ENCODE assay signal across 22 cellular contexts in the genomic region with DNA sequence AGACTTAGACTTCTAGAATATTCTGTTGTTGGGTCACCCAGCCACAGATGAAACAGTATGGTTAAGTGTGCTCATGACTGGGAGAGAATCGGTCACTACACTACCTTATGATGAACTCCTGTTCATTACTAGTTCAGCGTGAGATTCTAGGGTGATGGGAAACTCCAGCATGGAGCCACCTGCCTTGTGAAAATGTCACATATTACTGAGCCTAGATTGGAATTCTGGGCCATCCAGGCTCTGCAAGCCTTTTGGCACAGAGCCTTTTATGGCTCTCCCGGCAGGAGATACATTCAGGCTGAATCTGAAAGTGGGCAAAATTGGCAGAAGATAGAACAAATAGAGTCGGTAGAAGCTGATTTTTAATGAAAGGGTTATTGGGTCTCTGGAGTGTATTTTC. TPM values are rescaled to one million over a fixed set of nuclear protein-coding genes. Genes with fewer than 3 reads are reported as not detected.
"Had no signal": no experiment of that assay in that cellular context is flagged by ENCODE, and none has a peak within 500 bp of the region (broad histone marks: within the 10 kb centered on the region; RNA-seq: fewer than 3 reads in every experiment).

No MANE protein-coding gene starts in this region.

- H3K4me3 ChIP-seq: MG63, SJSA1, SK-N-MC had no signal

- H3K36me3 ChIP-seq: MG63, SJSA1 had no signal

- DNase-seq: IMR-90, Karpas-422, KG1, MG63, NCI-H1092, NCI-H1105 treated with DMSO at 0.1 percent for 48 hours, NCI-H1417 treated with DMSO at 0.1 percent for 48 hours, NCI-H187, NCI-H2029, NCI-H2081 treated with DMSO at 0.1 percent for 48 hours, NCI-H2171 treated with DMSO at 0.1 percent for 48 hours, NCI-H345, NCI-H446 treated with DMSO at 0.1 percent for 48 hours, NCI-H510A treated with DMSO at 0.1 percent for 48 hours, NCI-H526, NCI-H82, Right ventricle myocardium superior, RPMI8226, SIG-M5 had no signal

- H3K27me3 ChIP-seq: MG63, SJSA1 had no signal

- H3K9me3 ChIP-seq: MG63, SJSA1 had no signal

- H3K27ac ChIP-seq: SJSA1, SK-N-MC had no signal

RNA-seq across cellular contexts. Expression of a gene that starts 19.0 kb away (rescaled TPM):
- total RNA-seq: HT-29, IMR-90, Right ventricle myocardium superior, SJSA1 had no signal
